ENCODE assay signal across 1 cellular context in the genomic region with DNA sequence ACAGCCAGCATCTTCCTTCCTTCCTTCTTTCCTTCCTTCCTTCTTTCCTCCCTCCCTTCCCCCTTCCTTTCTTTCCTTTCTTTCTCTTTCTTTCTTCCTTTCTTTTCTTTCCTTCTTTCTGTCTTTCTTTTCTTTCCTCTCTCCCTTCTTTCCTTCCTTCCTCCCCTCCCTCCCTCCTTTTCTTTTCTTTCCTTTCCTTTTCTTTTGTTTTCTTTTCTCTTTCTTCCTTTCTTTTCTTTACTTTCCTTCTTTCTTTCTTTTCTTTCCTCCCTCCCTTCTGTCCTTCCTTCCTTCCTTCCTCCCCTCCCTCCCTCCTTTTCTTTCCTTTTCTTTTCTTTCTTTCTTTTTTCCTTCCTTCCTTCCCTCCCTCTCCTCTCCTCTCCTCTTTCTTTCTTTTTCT.
A peak's percentile ranks its signal among the peaks of the same experiment; 100 is the strongest.
TF ChIP-seq lines count a peak whose summit lies in the region.

No MANE protein-coding gene starts in this region.

TF ChIP-seq in HEK293, 187 proteins besides CTCF, POLR2A, EP300 and RAD21:
- TF ChIP-seq ZNF366 (tag by site-specific recombination; conservative IDR thresholded peaks at IDR 0.05), result peak; percentile 76
- TF ChIP-seq ZNF473 (tag by site-specific recombination; IDR thresholded peaks at IDR 0.05), result no peak
- TF ChIP-seq, protein P1, sequence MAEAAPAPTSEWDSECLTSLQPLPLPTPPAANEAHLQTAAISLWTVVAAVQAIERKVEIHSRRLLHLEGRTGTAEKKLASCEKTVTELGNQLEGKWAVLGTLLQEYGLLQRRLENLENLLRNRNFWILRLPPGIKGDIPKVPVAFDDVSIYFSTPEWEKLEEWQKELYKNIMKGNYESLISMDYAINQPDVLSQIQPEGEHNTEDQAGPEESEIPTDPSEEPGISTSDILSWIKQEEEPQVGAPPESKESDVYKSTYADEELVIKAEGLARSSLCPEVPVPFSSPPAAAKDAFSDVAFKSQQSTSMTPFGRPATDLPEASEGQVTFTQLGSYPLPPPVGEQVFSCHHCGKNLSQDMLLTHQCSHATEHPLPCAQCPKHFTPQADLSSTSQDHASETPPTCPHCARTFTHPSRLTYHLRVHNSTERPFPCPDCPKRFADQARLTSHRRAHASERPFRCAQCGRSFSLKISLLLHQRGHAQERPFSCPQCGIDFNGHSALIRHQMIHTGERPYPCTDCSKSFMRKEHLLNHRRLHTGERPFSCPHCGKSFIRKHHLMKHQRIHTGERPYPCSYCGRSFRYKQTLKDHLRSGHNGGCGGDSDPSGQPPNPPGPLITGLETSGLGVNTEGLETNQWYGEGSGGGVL (tag by site-specific recombination; IDR thresholded peaks at IDR 0.05), result no peak
- TF ChIP-seq, protein P2, sequence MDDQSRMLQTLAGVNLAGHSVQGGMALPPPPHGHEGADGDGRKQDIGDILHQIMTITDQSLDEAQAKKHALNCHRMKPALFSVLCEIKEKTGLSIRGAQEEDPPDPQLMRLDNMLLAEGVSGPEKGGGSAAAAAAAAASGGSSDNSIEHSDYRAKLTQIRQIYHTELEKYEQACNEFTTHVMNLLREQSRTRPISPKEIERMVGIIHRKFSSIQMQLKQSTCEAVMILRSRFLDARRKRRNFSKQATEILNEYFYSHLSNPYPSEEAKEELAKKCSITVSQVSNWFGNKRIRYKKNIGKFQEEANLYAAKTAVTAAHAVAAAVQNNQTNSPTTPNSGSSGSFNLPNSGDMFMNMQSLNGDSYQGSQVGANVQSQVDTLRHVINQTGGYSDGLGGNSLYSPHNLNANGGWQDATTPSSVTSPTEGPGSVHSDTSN (CRISPR knock-in tag; IDR thresholded peaks at IDR 0.05), result no peak
- TF ChIP-seq PRDM1 (tag by site-specific recombination; IDR thresholded peaks at IDR 0.05), result peak; percentile 90
- TF ChIP-seq, protein P3, sequence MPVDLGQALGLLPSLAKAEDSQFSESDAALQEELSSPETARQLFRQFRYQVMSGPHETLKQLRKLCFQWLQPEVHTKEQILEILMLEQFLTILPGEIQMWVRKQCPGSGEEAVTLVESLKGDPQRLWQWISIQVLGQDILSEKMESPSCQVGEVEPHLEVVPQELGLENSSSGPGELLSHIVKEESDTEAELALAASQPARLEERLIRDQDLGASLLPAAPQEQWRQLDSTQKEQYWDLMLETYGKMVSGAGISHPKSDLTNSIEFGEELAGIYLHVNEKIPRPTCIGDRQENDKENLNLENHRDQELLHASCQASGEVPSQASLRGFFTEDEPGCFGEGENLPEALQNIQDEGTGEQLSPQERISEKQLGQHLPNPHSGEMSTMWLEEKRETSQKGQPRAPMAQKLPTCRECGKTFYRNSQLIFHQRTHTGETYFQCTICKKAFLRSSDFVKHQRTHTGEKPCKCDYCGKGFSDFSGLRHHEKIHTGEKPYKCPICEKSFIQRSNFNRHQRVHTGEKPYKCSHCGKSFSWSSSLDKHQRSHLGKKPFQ (tag by site-specific recombination; IDR thresholded peaks at IDR 0.05), result no peak
